ENCODE assay signal across 10 cellular contexts in the genomic region with DNA sequence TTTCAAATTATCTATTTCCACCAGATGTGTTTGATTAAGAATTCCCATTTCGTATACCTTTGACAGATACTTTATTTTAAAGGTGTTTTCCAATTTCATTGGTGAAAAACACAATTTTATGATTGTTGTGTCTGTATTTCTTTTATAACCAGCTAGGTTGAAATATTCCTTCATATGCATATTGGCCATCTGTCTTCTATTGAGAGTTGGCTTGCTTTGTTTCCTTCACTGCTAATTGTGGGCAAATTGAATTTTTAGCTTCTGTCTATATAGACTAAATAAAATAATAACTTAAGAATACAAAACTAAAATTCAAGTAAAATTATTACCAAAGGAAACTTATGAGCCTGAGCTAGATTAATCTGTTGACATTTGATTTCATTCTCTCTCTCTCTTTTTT. TPM values are rescaled to one million over a fixed set of nuclear protein-coding genes. Genes with fewer than 3 reads are reported as not detected.
"Had no signal": no experiment of that assay in that cellular context is flagged by ENCODE, and none has a peak within 500 bp of the region (broad histone marks: within the 10 kb centered on the region; RNA-seq: fewer than 3 reads in every experiment).

No MANE protein-coding gene starts in this region.

- DNase-seq: IMR-90, KBM-7, KG1 had no signal

- H3K36me3 Mint-ChIP-seq: IgD-negative memory B cell had no signal

- H3K4me3 ChIP-seq: K562 had no signal

- FAIRE-seq: HepG2, K562 had no signal

- H3K27ac ChIP-seq: HL-60, KMS-11 had no signal

- ATAC-seq: HepG2, K562 had no signal

- H3K4me3 Mint-ChIP-seq: IgD-negative memory B cell had no signal

- H3K4me1 Mint-ChIP-seq: IgD-negative memory B cell had no signal

- H3K4me2 ChIP-seq: KMS-11 had no signal

- H3K27ac Mint-ChIP-seq: IgD-negative memory B cell had no signal

RNA-seq across cellular contexts. Expression of gene KRTAP3-3, which starts 1.2 kb away (rescaled TPM):
- total RNA-seq: HepG2, HT-29, HT1080, IMR-90, K562 had no signal
- polyA plus RNA-seq: HepG2, IgD-negative memory B cell, IMR-90, K562 had no signal

RNA-seq across cellular contexts. Expression of gene KRTAP3-2, which starts 4.6 kb away (rescaled TPM):
- total RNA-seq: HepG2, HT-29, HT1080, IMR-90, K562 had no signal
- polyA plus RNA-seq: HepG2, IgD-negative memory B cell, IMR-90, K562 had no signal

RNA-seq across cellular contexts. Expression of gene KRT40, which starts 11.0 kb away (rescaled TPM):
- total RNA-seq: HepG2, HT1080, IMR-90, K562 had no signal
- polyA plus RNA-seq: HepG2, IgD-negative memory B cell, IMR-90, K562 had no signal

RNA-seq across cellular contexts. Expression of gene KRTAP3-1, which starts 13.8 kb away (rescaled TPM):
- total RNA-seq: HT-29, HT1080, IMR-90, K562 had no signal
- polyA plus RNA-seq: IgD-negative memory B cell, IMR-90, K562 had no signal

RNA-seq across cellular contexts. Expression of gene KRT39, which starts 28.4 kb away (rescaled TPM):
- total RNA-seq: HT-29, HT1080, IMR-90, K562 had no signal
- polyA plus RNA-seq: IgD-negative memory B cell, K562 had no signal
